In the genomic region with DNA sequence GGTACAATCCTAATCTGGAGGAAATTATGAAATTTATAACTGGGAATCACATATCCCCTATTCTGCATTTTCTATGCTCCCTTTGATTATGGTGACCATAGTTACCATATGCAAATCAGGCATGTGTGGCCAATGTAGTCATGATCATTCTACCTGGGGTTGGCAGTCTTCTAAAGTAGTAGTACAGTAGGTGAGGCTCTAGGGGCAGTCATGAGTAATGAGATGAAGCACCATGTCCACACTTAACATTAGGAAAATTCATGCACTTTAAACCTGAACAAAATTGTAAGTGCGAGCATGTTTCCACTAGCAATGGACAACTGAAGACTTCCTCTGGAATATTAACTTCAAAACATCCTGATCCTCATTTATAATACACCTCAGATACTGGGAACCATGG, we compare ENCODE assay signal across 8 cellular contexts.
A peak's percentile ranks its signal among the peaks of the same experiment; 100 is the strongest.
DNase-seq lines count a peak whose midpoint lies in the region; ATAC-seq, FAIRE-seq and TF ChIP-seq lines count a peak whose summit lies in the region.

No MANE protein-coding gene starts in this region.

- no peaks in the 10 kb centered on the region for H3K27me3 Mint-ChIP-seq in activated CD4-positive, alpha-beta T cell treated with anti-CD3 and anti-CD28 coated beads, Interleukin-2, amount 10 ng/mL, durations not matched to agents 24 days and 14 days

- H3K36me3 Mint-ChIP-seq in activated CD4-positive, alpha-beta T cell treated with anti-CD3 and anti-CD28 coated beads, Interleukin-2, amount 10 ng/mL, durations not matched to agents 24 days and 14 days (ENCODE audit: low read depth), result no peaks in the 10 kb centered on the region

- H4K20me1 ChIP-seq in K562 (replicated peaks; ENCODE audit: control insufficient read depth, insufficient read depth, low read length), result no peaks in the 10 kb centered on the region

- no peak overlapping the region for H3K4me3 Mint-ChIP-seq in activated CD4-positive, alpha-beta T cell treated with anti-CD3 and anti-CD28 coated beads, Interleukin-2, amount 10 ng/mL, durations not matched to agents 24 days and 14 days

- H3K4me2 ChIP-seq in K562 (ENCODE audit: insufficient read depth, low read length), result no peak overlapping the region

- 15% methylated on average over 1 of the region's 1 CpG for WGBS in K562 (ENCODE audit: insufficient coverage, low coverage, missing lambda C conversion rate)
- WGBS in psoas muscle, 3 donors, result 84 to 97% (median 85%) methylated on average over 1 of the region's 1 CpG

- POLR2A ChIA-PET in K562 (lab: Yijun Ruan, JAX), result no interaction called here

- no peaks in the 10 kb centered on the region for H3K79me2 ChIP-seq in K562 (ENCODE audit: control insufficient read depth, insufficient read depth, low read length)

- ATAC-seq in GM21390 (IDR thresholded peaks at IDR 0.05; ENCODE audit: unreplicated experiment), result peak; percentile 93
- peak; percentile 78 for ATAC-seq in K562
- no peak for ATAC-seq in psoas muscle

- H3K27ac Mint-ChIP-seq in activated CD4-positive, alpha-beta T cell treated with anti-CD3 and anti-CD28 coated beads, Interleukin-2, amount 10 ng/mL, durations not matched to agents 24 days and 14 days, result no peak overlapping the region

- H2AFZ ChIP-seq in K562 (ENCODE audit: low read depth, low read length), result no peak overlapping the region

- H3K9me1 ChIP-seq in K562 (ENCODE audit: control insufficient read depth, insufficient read depth, low read length), result no peaks in the 10 kb centered on the region

- TF ChIP-seq EP300 in K562 (IDR thresholded peaks at IDR 0.05; ENCODE audit: low read length), result no peak

- H3K36me3 ChIP-seq in K562 (ENCODE audit: control insufficient read depth, insufficient read depth, low read length) (no peaks in the 10 kb centered on the region), psoas muscle (ENCODE audit: insufficient read depth in 1 of 2, low read depth in 1 of 2) (no peaks in the 10 kb centered on the region)

- no peak for TF ChIP-seq POLR2A in K562 (conservative IDR thresholded peaks at IDR 0.05)

- H3K4me1 ChIP-seq in K562 (replicated peaks in 1 of 2; ENCODE audit: control insufficient read depth in 2 of 2, insufficient read depth in 2 of 2, low read length in 2 of 2) (no peaks in the 10 kb centered on the region), psoas muscle (no peaks in the 10 kb centered on the region)

- TF ChIP-seq RAD21 in K562 (CRISPR knock-in tag; conservative IDR thresholded peaks at IDR 0.05 in 1 of 2, IDR thresholded peaks at IDR 0.05 in 1 of 2), result no peak

- H3K9me3 ChIP-seq in K562 (replicated peaks; ENCODE audit: control insufficient read depth, insufficient read depth, low read depth, low read length), result no peaks in the 10 kb centered on the region
- no peaks in the 10 kb centered on the region for H3K9me3 ChIP-seq in psoas muscle

- peak; percentile 42 for FAIRE-seq in G401.6 (lab: Jason Lieb, UNC)
- FAIRE-seq in K562 (lab: Jason Lieb, UNC), result no peak

- peak in 1 of 2 experiments; percentile 1 for DNase-seq in HL-60 (ENCODE audit: low read depth in 1 of 2, low spot score in 1 of 2)
- peak; percentile 6 to 28 (median 22) for DNase-seq in K562 (ENCODE audit: extremely low read depth in 1 of 4, low spot score in 3 of 4)
- no peak for DNase-seq in psoas muscle
- DNase-seq in activated CD4-positive, alpha-beta T cell treated with anti-CD3 and anti-CD28 coated beads, Interleukin-2, amount 10 ng/mL, durations not matched to agents 24 days and 14 days, result no peak
- no peak for DNase-seq in NCI-H2227 treated with DMSO at 0.1 percent for 48 hours (lab: John Stamatoyannopoulos, UW)
- no peak for DNase-seq in mesenteric fat pad (ENCODE audit: low spot score)

- in situ Hi-C loops in K562 (cut with MboI), result no loop called here

- CTCF ChIA-PET in K562 (lab: Yijun Ruan, JAX; ENCODE audit: low intra/inter-chr PET ratio), result interaction anchor here (0.5 kb wide), 1 partner anchor 351 kb away, joined by 3 read pairs; no protein-coding TSS in a partner anchor

- no TSS peak for BruUV-seq in K562 (replicated peaks; lab: Mats Ljungman, UMichigan)

- peak; percentile 32 for TF ChIP-seq CTCF in HL-60 (IDR thresholded peaks at IDR 0.05; ENCODE audit: insufficient read depth, low read length)
- peak in 2 of 3 experiments; percentile 34 to 35; a peak in 2 of 6 replicates for TF ChIP-seq CTCF in K562 (IDR thresholded peaks at IDR 0.05 in 2 of 3, conservative IDR thresholded peaks at IDR 0.05 in 1 of 3; ENCODE audit: insufficient read depth in 2 of 3, low read depth in 1 of 3, low read length in 3 of 3)
- peak; percentile 21 for TF ChIP-seq CTCF in psoas muscle (IDR thresholded peaks at IDR 0.05)

- H3K9ac ChIP-seq in K562 (ENCODE audit: insufficient read depth in 1 of 2, low read depth in 2 of 2, low read length in 2 of 2), result no peak overlapping the region

- H3K27me3 ChIP-seq in HL-60 (ENCODE audit: insufficient read depth, poor library complexity, severe bottlenecking) (no peaks in the 10 kb centered on the region), K562 (ENCODE audit: control insufficient read depth in 2 of 2, insufficient read depth in 2 of 2, low read length in 2 of 2) (no peaks in the 10 kb centered on the region), psoas muscle (ENCODE audit: insufficient read depth in 3 of 3, low read length in 2 of 3) (no peaks in the 10 kb centered on the region)

- H3K4me3 ChIP-seq in HL-60 (replicated peaks; ENCODE audit: insufficient read depth, low read length) (no peak overlapping the region), K562 (no peak overlapping the region), psoas muscle (no peak overlapping the region)

- H3K9me3 Mint-ChIP-seq in activated CD4-positive, alpha-beta T cell treated with anti-CD3 and anti-CD28 coated beads, Interleukin-2, amount 10 ng/mL, durations not matched to agents 24 days and 14 days, result no peaks in the 10 kb centered on the region

- H3K4me1 Mint-ChIP-seq in activated CD4-positive, alpha-beta T cell treated with anti-CD3 and anti-CD28 coated beads, Interleukin-2, amount 10 ng/mL, durations not matched to agents 24 days and 14 days, result no peaks in the 10 kb centered on the region

- intact Hi-C loops in K562 (cut with micrococcal nuclease), result no loop called here
- intact Hi-C loops in psoas muscle (cut with DNase I), result no loop called here
- intact Hi-C loops in activated CD4-positive, alpha-beta T cell treated with anti-CD3 and anti-CD28 coated beads, Interleukin-2, amount 10 ng/mL, durations not matched to agents 24 days and 14 days (cut with micrococcal nuclease), result no loop called here

- H3K27ac ChIP-seq in HL-60 (replicated peaks) (no peak overlapping the region), K562 (ENCODE audit: extremely low read depth, low read depth, low read length) (no peak overlapping the region), psoas muscle (no peak overlapping the region)

TF ChIP-seq in K562, 482 proteins besides CTCF, POLR2A, EP300 and RAD21:
- TF ChIP-seq, protein P1, sequence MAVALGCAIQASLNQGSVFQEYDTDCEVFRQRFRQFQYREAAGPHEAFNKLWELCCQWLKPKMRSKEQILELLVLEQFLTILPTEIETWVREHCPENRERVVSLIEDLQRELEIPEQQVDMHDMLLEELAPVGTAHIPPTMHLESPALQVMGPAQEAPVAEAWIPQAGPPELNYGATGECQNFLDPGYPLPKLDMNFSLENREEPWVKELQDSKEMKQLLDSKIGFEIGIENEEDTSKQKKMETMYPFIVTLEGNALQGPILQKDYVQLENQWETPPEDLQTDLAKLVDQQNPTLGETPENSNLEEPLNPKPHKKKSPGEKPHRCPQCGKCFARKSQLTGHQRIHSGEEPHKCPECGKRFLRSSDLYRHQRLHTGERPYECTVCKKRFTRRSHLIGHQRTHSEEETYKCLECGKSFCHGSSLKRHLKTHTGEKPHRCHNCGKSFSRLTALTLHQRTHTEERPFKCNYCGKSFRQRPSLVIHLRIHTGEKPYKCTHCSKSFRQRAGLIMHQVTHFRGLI (CRISPR knock-in tag; IDR thresholded peaks at IDR 0.05), result no peak
- no peak for TF ChIP-seq ZNF77 (CRISPR knock-in tag; IDR thresholded peaks at IDR 0.05)
TF ChIP-seq in K562: peak in this region for 0.

Comparison
In these comparisons a context has a peak if more than half of its experiments do, and no peak if none do; other contexts are left out.
1. ATAC-seq: peak in GM21390 (single experiment) and K562 (single experiment); none in psoas muscle (0 of 4).
2. DNase-seq: peak in K562 (4 of 4); none in psoas muscle (0 of 2), activated CD4-positive, alpha-beta T cell treated with anti-CD3 and anti-CD28 coated beads, Interleukin-2, amount 10 ng/mL, durations not matched to agents 24 days and 14 days (single experiment), NCI-H2227 treated with DMSO at 0.1 percent for 48 hours (single experiment) and mesenteric fat pad (single experiment).
3. Peak in every context shown above with its lines, with median percentiles within 50 percentile points of each other: CTCF ChIP-seq.